1 cellular context compared by ENCODE assay signal in the genomic region with DNA sequence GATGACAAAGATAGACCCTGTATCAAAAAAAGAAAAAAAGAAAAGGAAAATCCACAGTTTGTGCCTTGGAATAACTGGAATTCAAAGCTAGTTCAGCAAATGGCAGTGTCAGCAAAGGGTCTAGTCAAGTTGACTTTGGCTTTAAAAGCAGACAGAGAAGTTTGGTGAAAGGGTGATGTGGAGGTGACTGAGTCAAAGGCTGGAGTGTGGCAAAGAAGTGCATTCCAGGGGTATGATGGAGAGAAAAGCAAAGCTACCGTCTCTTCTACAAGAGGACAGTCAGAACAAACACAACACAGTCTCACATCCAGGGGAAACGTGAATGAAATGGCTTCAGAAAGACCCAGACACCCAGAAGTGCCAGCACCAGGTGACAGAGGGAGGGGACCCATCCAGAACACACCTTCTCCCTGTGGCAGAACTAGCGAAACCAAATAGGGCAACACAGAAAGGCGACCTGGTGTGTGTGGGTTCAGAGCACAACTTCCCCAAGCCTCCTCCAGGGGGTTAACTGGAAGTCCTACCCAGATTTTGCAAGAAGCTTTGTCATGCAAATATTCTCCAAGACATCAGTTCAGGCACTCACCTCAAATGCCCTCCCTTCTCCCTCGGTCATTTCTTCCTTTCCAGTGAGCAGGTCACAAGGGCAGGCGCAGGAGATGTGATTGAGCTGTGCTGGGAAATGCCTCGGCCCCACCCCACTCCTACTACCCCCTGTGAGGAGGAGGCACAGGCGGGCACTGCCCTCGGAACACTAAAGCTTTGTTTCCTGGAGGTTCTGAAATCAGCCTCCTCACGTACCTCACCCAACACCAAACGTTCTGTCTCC.
TF ChIP-seq lines count a peak whose summit lies in the region.

No MANE protein-coding gene starts in this region.

TF ChIP-seq in HepG2, 621 proteins besides CTCF, POLR2A, EP300 and RAD21 (continued from another document):
- TF ChIP-seq, protein P1, sequence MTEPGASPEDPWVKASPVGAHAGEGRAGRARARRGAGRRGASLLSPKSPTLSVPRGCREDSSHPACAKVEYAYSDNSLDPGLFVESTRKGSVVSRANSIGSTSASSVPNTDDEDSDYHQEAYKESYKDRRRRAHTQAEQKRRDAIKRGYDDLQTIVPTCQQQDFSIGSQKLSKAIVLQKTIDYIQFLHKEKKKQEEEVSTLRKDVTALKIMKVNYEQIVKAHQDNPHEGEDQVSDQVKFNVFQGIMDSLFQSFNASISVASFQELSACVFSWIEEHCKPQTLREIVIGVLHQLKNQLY (CRISPR knock-in tag; IDR thresholded peaks at IDR 0.05), result no peak
- TF ChIP-seq ZGPAT (CRISPR knock-in tag; IDR thresholded peaks at IDR 0.05) (peak; percentile 24; the same call in 1 of the 2 replicates), RAD51 (IDR thresholded peaks at IDR 0.05; ENCODE audit: borderline replicate concordance) (no peak), ZNF30 (CRISPR knock-in tag; IDR thresholded peaks at IDR 0.05) (no peak), TCF7 (IDR thresholded peaks at IDR 0.05; ENCODE audit: low read depth) (no peak), SNAI1 (CRISPR knock-in tag; IDR thresholded peaks at IDR 0.05; ENCODE audit: borderline replicate concordance) (no peak), TEAD3 (CRISPR knock-in tag; optimal IDR thresholded peaks at IDR 0.05; ENCODE audit: borderline replicate concordance) (peak; percentile 10), RXRA (CRISPR knock-in tag; IDR thresholded peaks at IDR 0.05) (peak; percentile 66), PRDM15 (CRISPR knock-in tag; IDR thresholded peaks at IDR 0.05) (peak; percentile 83), BHLHE40 (IDR thresholded peaks at IDR 0.05; ENCODE audit: low read length) (peak; percentile 45), TFE3 (CRISPR knock-in tag; IDR thresholded peaks at IDR 0.05) (peak; percentile 30; the same call in 1 of the 2 replicates), THYN1 (CRISPR knock-in tag; IDR thresholded peaks at IDR 0.05; ENCODE audit: borderline replicate concordance, low read depth) (no peak), MAFK (conservative IDR thresholded peaks at IDR 0.05 in 1 of 2, IDR thresholded peaks at IDR 0.05 in 1 of 2; ENCODE audit: low read length in 2 of 2) (peak; percentile 44 to 48), MAFF (IDR thresholded peaks at IDR 0.05; ENCODE audit: low read depth, low read length) (peak; percentile 44; the same call in 1 of the 2 replicates), FOSL2 (CRISPR knock-in tag; IDR thresholded peaks at IDR 0.05) (peak; percentile 14), HNRNPL (IDR thresholded peaks at IDR 0.05; ENCODE audit: low read depth, low read length) (peak; percentile 73; the same call in 1 of the 2 replicates), ZNF775 (CRISPR knock-in tag; IDR thresholded peaks at IDR 0.05; ENCODE audit: borderline replicate concordance) (no peak), SOX13 (IDR thresholded peaks at IDR 0.05) (no peak), SOX13 (CRISPR knock-in tag; conservative IDR thresholded peaks at IDR 0.05 in 1 of 2, IDR thresholded peaks at IDR 0.05 in 1 of 2) (0 out of 4 replicates have a peak, but pooled peaks of 1 of the 2 experiments have one; percentile 39), ZNF687 (CRISPR knock-in tag; IDR thresholded peaks at IDR 0.05) (peak; percentile 31), ETV5 (CRISPR knock-in tag; IDR thresholded peaks at IDR 0.05; ENCODE audit: borderline replicate concordance) (0 out of 2 replicates have a peak, but pooled peaks have one; percentile 24), POLR2AphosphoS2 (IDR thresholded peaks at IDR 0.05; ENCODE audit: low read depth, low read length) (no peak), POGK (CRISPR knock-in tag; conservative IDR thresholded peaks at IDR 0.05) (no peak), CENPBD1 (CRISPR knock-in tag; IDR thresholded peaks at IDR 0.05; ENCODE audit: borderline replicate concordance, low read depth) (no peak), SP4 (CRISPR knock-in tag; IDR thresholded peaks at IDR 0.05) (peak; percentile 25; the same call in 1 of the 2 replicates), MYC (CRISPR knock-in tag; IDR thresholded peaks at IDR 0.05; ENCODE audit: borderline replicate concordance) (0 out of 2 replicates have a peak, but pooled peaks have one; percentile 17), ZNF547 (CRISPR knock-in tag; IDR thresholded peaks at IDR 0.05) (0 out of 2 replicates have a peak, but pooled peaks have one; percentile 46), MLLT10 (CRISPR knock-in tag; IDR thresholded peaks at IDR 0.05) (no peak), ZNF773 (CRISPR knock-in tag; IDR thresholded peaks at IDR 0.05; ENCODE audit: borderline replicate concordance) (no peak), NRL (CRISPR knock-in tag; IDR thresholded peaks at IDR 0.05; ENCODE audit: borderline replicate concordance) (no peak; the same call in 1 of the 2 replicates), RARA (CRISPR knock-in tag; IDR thresholded peaks at IDR 0.05) (peak; percentile 62)
- TF ChIP-seq, protein P2, sequence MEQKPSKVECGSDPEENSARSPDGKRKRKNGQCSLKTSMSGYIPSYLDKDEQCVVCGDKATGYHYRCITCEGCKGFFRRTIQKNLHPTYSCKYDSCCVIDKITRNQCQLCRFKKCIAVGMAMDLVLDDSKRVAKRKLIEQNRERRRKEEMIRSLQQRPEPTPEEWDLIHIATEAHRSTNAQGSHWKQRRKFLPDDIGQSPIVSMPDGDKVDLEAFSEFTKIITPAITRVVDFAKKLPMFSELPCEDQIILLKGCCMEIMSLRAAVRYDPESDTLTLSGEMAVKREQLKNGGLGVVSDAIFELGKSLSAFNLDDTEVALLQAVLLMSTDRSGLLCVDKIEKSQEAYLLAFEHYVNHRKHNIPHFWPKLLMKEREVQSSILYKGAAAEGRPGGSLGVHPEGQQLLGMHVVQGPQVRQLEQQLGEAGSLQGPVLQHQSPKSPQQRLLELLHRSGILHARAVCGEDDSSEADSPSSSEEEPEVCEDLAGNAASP (CRISPR knock-in tag; IDR thresholded peaks at IDR 0.05; ENCODE audit: borderline replicate concordance), result peak; percentile 86
- TF ChIP-seq, protein P3, sequence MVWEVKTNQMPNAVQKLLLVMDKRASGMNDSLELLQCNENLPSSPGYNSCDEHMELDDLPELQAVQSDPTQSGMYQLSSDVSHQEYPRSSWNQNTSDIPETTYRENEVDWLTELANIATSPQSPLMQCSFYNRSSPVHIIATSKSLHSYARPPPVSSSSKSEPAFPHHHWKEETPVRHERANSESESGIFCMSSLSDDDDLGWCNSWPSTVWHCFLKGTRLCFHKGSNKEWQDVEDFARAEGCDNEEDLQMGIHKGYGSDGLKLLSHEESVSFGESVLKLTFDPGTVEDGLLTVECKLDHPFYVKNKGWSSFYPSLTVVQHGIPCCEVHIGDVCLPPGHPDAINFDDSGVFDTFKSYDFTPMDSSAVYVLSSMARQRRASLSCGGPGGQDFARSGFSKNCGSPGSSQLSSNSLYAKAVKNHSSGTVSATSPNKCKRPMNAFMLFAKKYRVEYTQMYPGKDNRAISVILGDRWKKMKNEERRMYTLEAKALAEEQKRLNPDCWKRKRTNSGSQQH (CRISPR knock-in tag; IDR thresholded peaks at IDR 0.05; ENCODE audit: low read depth), result 0 out of 2 replicates have a peak, but pooled peaks have one; percentile 7
- TF ChIP-seq, protein P4, sequence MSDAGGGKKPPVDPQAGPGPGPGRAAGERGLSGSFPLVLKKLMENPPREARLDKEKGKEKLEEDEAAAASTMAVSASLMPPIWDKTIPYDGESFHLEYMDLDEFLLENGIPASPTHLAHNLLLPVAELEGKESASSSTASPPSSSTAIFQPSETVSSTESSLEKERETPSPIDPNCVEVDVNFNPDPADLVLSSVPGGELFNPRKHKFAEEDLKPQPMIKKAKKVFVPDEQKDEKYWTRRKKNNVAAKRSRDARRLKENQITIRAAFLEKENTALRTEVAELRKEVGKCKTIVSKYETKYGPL (CRISPR knock-in tag; IDR thresholded peaks at IDR 0.05), result no peak
- TF ChIP-seq, protein P5, sequence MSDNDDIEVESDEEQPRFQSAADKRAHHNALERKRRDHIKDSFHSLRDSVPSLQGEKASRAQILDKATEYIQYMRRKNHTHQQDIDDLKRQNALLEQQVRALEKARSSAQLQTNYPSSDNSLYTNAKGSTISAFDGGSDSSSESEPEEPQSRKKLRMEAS (IDR thresholded peaks at IDR 0.05), result peak; percentile 44; the same call in 1 of the 2 replicates
TF ChIP-seq in HepG2: peak in this region for 21.
